Comparison of ENCODE assay signal across 35 cellular contexts in genomic region chr21:38072489-38072888, GRCh38.
DNase-seq lines count a peak whose midpoint lies in the region; ATAC-seq, FAIRE-seq and TF ChIP-seq lines count a peak whose summit lies in the region.
"Had no signal": no experiment of that assay in that cellular context is flagged by ENCODE, and none has a peak within 500 bp of the region (broad histone marks: within the 10 kb centered on the region; RNA-seq: fewer than 3 reads in every experiment).

No MANE protein-coding gene starts in this region.

- in situ Hi-C loops in K562 (cut with MboI), result no loop called here

- no peak for TF ChIP-seq POLR2A in K562 (conservative IDR thresholded peaks at IDR 0.05)

- no peaks in the 10 kb centered on the region for H4K20me1 ChIP-seq in astrocyte (ENCODE audit: insufficient read depth, low read length)
- no peaks in the 10 kb centered on the region for H4K20me1 ChIP-seq in K562 (replicated peaks; ENCODE audit: control insufficient read depth, insufficient read depth, low read length)
- H4K20me1 ChIP-seq: BLaER1; BLaER1 treated with 17β-estradiol and CSF1 and Interleukin-3, amounts not matched to agents 10 nM and 100 nM had no signal

- no peak for FAIRE-seq in astrocyte (lab: Jason Lieb, UNC)
- no peak for FAIRE-seq in K562 (lab: Jason Lieb, UNC)
- FAIRE-seq: A204.1, A549, D721Med had no signal

- H3K79me2 ChIP-seq in astrocyte (ENCODE audit: insufficient read depth, low read length) (no peaks in the 10 kb centered on the region), K562 (ENCODE audit: control insufficient read depth, insufficient read depth, low read length) (peaks cover 45% of the 10 kb centered on the region)

- POLR2A ChIA-PET in K562 (lab: Yijun Ruan, JAX) (no interaction called here), WTC11 (lab: Charles Lee) (no interaction called here)

- CTCF ChIA-PET in K562 (lab: Yijun Ruan, JAX; ENCODE audit: low intra/inter-chr PET ratio) (no interaction called here), WTC11 (lab: Charles Lee) (no interaction called here)

- H3K4me2 ChIP-seq in astrocyte (ENCODE audit: low read length) (no peak overlapping the region), K562 (ENCODE audit: insufficient read depth, low read length) (no peak overlapping the region)
- H3K4me2 ChIP-seq: A549; BLaER1; BLaER1 treated with 17β-estradiol and CSF1 and Interleukin-3, amounts not matched to agents 10 nM and 100 nM had no signal

- H3K27me3 ChIP-seq in astrocyte (ENCODE audit: insufficient read depth, low read length), result no peaks in the 10 kb centered on the region
- H3K27me3 ChIP-seq in K562 (ENCODE audit: control insufficient read depth in 2 of 2, insufficient read depth in 2 of 2, low read length in 2 of 2), result no peaks in the 10 kb centered on the region
- H3K27me3 ChIP-seq: BE2C; BLaER1; BLaER1 treated with 17β-estradiol and CSF1 and Interleukin-3, amounts not matched to agents 10 nM and 100 nM had no signal

- DNase-seq in astrocyte (ENCODE audit: low read depth), result no peak
- no peak for DNase-seq in K562 (ENCODE audit: extremely low read depth in 1 of 4, low spot score in 3 of 4)
- DNase-seq in neural crest cell (ENCODE audit: low read depth, low spot score), result no peak
- DNase-seq in AG08396 (ENCODE audit: low spot score), result no peak
- DNase-seq in WTC11 (ENCODE audit: low spot score), result no peak
- no peak for DNase-seq in activated CD8-positive, alpha-beta memory T cell treated with anti-CD3 and anti-CD28 coated beads for 24 hours
- DNase-seq: 8988T; ACHN; AML-193; BE2C; C1 segment of cervical spinal cord; Caco-2; Calu3; CD4-positive, alpha-beta memory T cell; CD4-positive, alpha-beta T cell; CD4-positive, CD25-positive, alpha-beta regulatory T cell; CD8-positive, alpha-beta memory T cell; CD8-positive, alpha-beta T cell; COR-L47; DMS 273 treated with DMSO at 0.1 percent for 48 hours; DMS153; DMS53; DMS79; DMS79 treated with DMSO at 0.1 percent for 48 hours; DND-41; EL had no signal

- H3K36me3 Mint-ChIP-seq in astrocyte (ENCODE audit: low read depth, unreplicated experiment) (peaks cover 2% of the 10 kb centered on the region), neural crest cell (ENCODE audit: low read depth) (peaks cover 2% of the 10 kb centered on the region), WTC11 (no peaks in the 10 kb centered on the region)
- H3K36me3 Mint-ChIP-seq: CD14-positive monocyte; CD4-positive, alpha-beta memory T cell; CD4-positive, CD25-positive, alpha-beta regulatory T cell; CD8-positive, alpha-beta memory T cell; CD8-positive, alpha-beta T cell had no signal

- H3K9me3 Mint-ChIP-seq in astrocyte (ENCODE audit: unreplicated experiment), result peaks cover 11% of the 10 kb centered on the region
- H3K9me3 Mint-ChIP-seq in neural crest cell, result peaks cover 20% of the 10 kb centered on the region
- H3K9me3 Mint-ChIP-seq in WTC11, result peaks cover 29% of the 10 kb centered on the region
- H3K9me3 Mint-ChIP-seq: CD4-positive, alpha-beta T cell; CD8-positive, alpha-beta T cell had no signal

- intact Hi-C loops in K562 (cut with micrococcal nuclease), result no loop called here

- H3K27me3 Mint-ChIP-seq in astrocyte (ENCODE audit: low read depth, unreplicated experiment), result peaks cover 17% of the 10 kb centered on the region
- no peaks in the 10 kb centered on the region for H3K27me3 Mint-ChIP-seq in neural crest cell (ENCODE audit: low read depth)
- no peaks in the 10 kb centered on the region for H3K27me3 Mint-ChIP-seq in WTC11 (ENCODE audit: low read depth)
- H3K27me3 Mint-ChIP-seq: B cell had no signal

- H3K4me3 Mint-ChIP-seq in astrocyte (ENCODE audit: unreplicated experiment) (no peak overlapping the region), neural crest cell (no peak overlapping the region), WTC11 (no peak overlapping the region)
- H3K4me3 Mint-ChIP-seq: B cell; CD14-positive monocyte; CD4-positive, alpha-beta memory T cell; CD4-positive, alpha-beta T cell; CD4-positive, CD25-positive, alpha-beta regulatory T cell; CD8-positive, alpha-beta memory T cell; CD8-positive, alpha-beta T cell had no signal

- no TSS peak for BruUV-seq in K562 (replicated peaks; lab: Mats Ljungman, UMichigan)

- H3K36me3 ChIP-seq in astrocyte (ENCODE audit: insufficient read depth, low read length) (no peaks in the 10 kb centered on the region), K562 (ENCODE audit: control insufficient read depth, insufficient read depth, low read length) (peaks cover 32% of the 10 kb centered on the region)
- H3K36me3 ChIP-seq: BE2C; BLaER1; BLaER1 treated with 17β-estradiol and CSF1 and Interleukin-3, amounts not matched to agents 10 nM and 100 nM had no signal

- H2AFZ ChIP-seq in astrocyte (ENCODE audit: low read depth, low read length) (no peak overlapping the region), K562 (ENCODE audit: low read depth, low read length) (no peak overlapping the region)

- TF ChIP-seq RAD21 in K562 (CRISPR knock-in tag; conservative IDR thresholded peaks at IDR 0.05 in 1 of 2, IDR thresholded peaks at IDR 0.05 in 1 of 2), result no peak

- H3K9me3 ChIP-seq in astrocyte (ENCODE audit: insufficient read depth, low read depth, low read length) (no peaks in the 10 kb centered on the region), K562 (replicated peaks; ENCODE audit: control insufficient read depth, insufficient read depth, low read depth, low read length) (no peaks in the 10 kb centered on the region)
- H3K9me3 ChIP-seq: BE2C, Caco-2 had no signal

- no peak for TF ChIP-seq EP300 in K562 (IDR thresholded peaks at IDR 0.05; ENCODE audit: low read length)

- 71% methylated on average over 3 of the region's 3 CpGs for WGBS in K562 (ENCODE audit: insufficient coverage, low coverage, missing lambda C conversion rate)

- H3K27ac Mint-ChIP-seq in astrocyte (ENCODE audit: unreplicated experiment), result peak overlapping the region; percentile 6
- H3K27ac Mint-ChIP-seq in neural crest cell (ENCODE audit: unreplicated experiment), result peak overlapping the region; percentile 77
- H3K27ac Mint-ChIP-seq in WTC11, result no peak overlapping the region
- H3K27ac Mint-ChIP-seq: B cell; CD14-positive monocyte; CD4-positive, alpha-beta T cell; CD4-positive, CD25-positive, alpha-beta regulatory T cell; CD8-positive, alpha-beta memory T cell; CD8-positive, alpha-beta T cell had no signal

- no peaks in the 10 kb centered on the region for H3K4me1 ChIP-seq in astrocyte (ENCODE audit: insufficient read depth, low read length)
- peaks cover 3 to 5% of the 10 kb centered on the region in 2 experiments; a peak in 3 of 5 replicates for H3K4me1 ChIP-seq in K562 (replicated peaks in 1 of 2; ENCODE audit: control insufficient read depth in 2 of 2, insufficient read depth in 2 of 2, low read length in 2 of 2)
- H3K4me1 ChIP-seq: A549, BE2C, BLaER1, Caco-2 had no signal

- H3K9ac ChIP-seq in astrocyte (ENCODE audit: low read length) (no peak overlapping the region), K562 (ENCODE audit: insufficient read depth in 1 of 2, low read depth in 2 of 2, low read length in 2 of 2) (no peak overlapping the region)
- H3K9ac ChIP-seq: BLaER1; BLaER1 treated with 17β-estradiol and CSF1 and Interleukin-3, amounts not matched to agents 10 nM and 100 nM had no signal

- H3K27ac ChIP-seq in astrocyte (ENCODE audit: low read depth, low read length) (no peak overlapping the region), K562 (ENCODE audit: extremely low read depth, low read depth, low read length) (no peak overlapping the region)
- H3K27ac ChIP-seq: 22Rv1; A549; BLaER1; BLaER1 treated with 17β-estradiol and CSF1 and Interleukin-3, amounts not matched to agents 10 nM and 100 nM; C4-2B had no signal

- H3K9me1 ChIP-seq in K562 (ENCODE audit: control insufficient read depth, insufficient read depth, low read length), result no peaks in the 10 kb centered on the region

- ATAC-seq in K562, result no peak
- no peak for ATAC-seq in WTC11
- ATAC-seq: A549; CD8-positive, alpha-beta T cell had no signal

- TF ChIP-seq CTCF in astrocyte (IDR thresholded peaks at IDR 0.05; ENCODE audit: insufficient read depth, low read depth, low read length) (no peak), K562 (IDR thresholded peaks at IDR 0.05 in 2 of 3, conservative IDR thresholded peaks at IDR 0.05 in 1 of 3; ENCODE audit: insufficient read depth in 2 of 3, low read depth in 1 of 3, low read length in 3 of 3) (no peak), neural crest cell (conservative IDR thresholded peaks at IDR 0.05) (no peak), WTC11 (IDR thresholded peaks at IDR 0.05) (no peak)

- H3K4me1 Mint-ChIP-seq in astrocyte (ENCODE audit: low read depth, unreplicated experiment) (peaks cover under 1% of the 10 kb centered on the region), neural crest cell (no peaks in the 10 kb centered on the region), WTC11 (peaks cover 13% of the 10 kb centered on the region)
- H3K4me1 Mint-ChIP-seq: B cell; CD14-positive monocyte; CD4-positive, alpha-beta memory T cell; CD4-positive, CD25-positive, alpha-beta regulatory T cell; CD8-positive, alpha-beta memory T cell had no signal

- H3K4me3 ChIP-seq in astrocyte (ENCODE audit: insufficient read depth, low read depth, low read length) (no peak overlapping the region), K562 (no peak overlapping the region)
- H3K4me3 ChIP-seq: A549; BLaER1; BLaER1 treated with 17β-estradiol and CSF1 and Interleukin-3, amounts not matched to agents 10 nM and 100 nM had no signal

TF ChIP-seq in K562, 482 proteins besides CTCF, POLR2A, EP300 and RAD21:
- TF ChIP-seq FUS (optimal IDR thresholded peaks at IDR 0.05; ENCODE audit: low read depth, low read length) (no peak), PHTF2 (CRISPR knock-in tag; IDR thresholded peaks at IDR 0.05) (no peak), ZNF12 (CRISPR knock-in tag; IDR thresholded peaks at IDR 0.05) (peak; percentile 92), CHD2 (IDR thresholded peaks at IDR 0.05; ENCODE audit: low read depth, low read length) (no peak), PYGO2 (tag; IDR thresholded peaks at IDR 0.05) (no peak), TAF7 (tag; IDR thresholded peaks at IDR 0.05) (no peak), ZNF668 (CRISPR knock-in tag; IDR thresholded peaks at IDR 0.05) (no peak)

TF ChIP-seq in WTC11, 78 proteins besides CTCF, POLR2A, EP300 and RAD21 (continues in another document):
- TF ChIP-seq HMGXB4 (CRISPR knock-in tag; IDR thresholded peaks at IDR 0.05) (no peak), SP1 (CRISPR knock-in tag; conservative IDR thresholded peaks at IDR 0.05) (no peak)
